In the genomic region with DNA sequence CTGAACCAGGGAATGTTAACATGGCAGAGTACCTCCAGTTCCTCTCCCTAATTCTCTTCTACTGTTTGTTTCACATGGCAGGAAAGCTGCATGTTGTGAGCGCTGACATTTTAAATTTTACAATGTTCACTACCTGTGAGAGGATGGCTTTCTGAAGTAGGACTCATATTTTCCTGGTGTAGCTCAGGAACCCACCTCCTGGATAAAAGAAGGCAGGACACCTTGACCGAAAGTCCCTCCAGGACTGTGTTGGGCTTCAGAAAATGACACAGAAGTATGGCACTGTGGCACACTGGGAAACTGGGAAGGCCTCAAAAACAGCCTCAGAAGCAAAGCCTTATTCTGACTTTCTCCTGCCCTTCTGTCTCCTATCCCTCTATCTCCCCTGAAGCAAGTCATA, we compare ENCODE assay signal across 1 cellular context.
TF ChIP-seq lines count a peak whose summit lies in the region.

No MANE protein-coding gene starts in this region.

TF ChIP-seq in SK-N-SH, 30 proteins besides CTCF, POLR2A, EP300 and RAD21 (continued from another document):
- TF ChIP-seq REST (IDR thresholded peaks at IDR 0.05; ENCODE audit: low read depth, low read length), result no peak
- TF ChIP-seq GATA2 (CRISPR knock-in tag; IDR thresholded peaks at IDR 0.05), result no peak
- TF ChIP-seq TEAD4 (IDR thresholded peaks at IDR 0.05; ENCODE audit: borderline replicate concordance, insufficient read depth), result no peak
